In the genomic region with DNA sequence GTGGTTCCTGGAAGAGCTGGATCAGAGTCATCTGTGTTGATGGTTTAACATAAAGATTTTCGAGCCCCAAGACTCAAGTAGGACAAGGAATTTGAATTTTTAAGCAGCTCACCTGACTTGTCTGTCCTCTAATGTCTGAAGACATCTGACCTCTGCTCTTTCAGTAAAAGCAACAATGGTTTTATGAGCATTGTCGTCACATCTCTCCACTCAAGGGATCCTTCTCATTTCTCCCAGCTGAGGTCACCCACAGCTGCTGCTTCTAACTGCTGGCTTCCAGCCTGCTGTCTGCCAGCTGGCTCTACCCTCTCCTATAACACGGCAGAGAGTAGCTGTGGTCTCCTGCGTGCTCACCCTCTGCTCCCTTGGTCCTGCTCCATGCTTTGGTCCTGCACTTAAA, we compare ENCODE assay signal across 9 cellular contexts. TPM values are rescaled to one million over a fixed set of nuclear protein-coding genes. Genes with fewer than 3 reads are reported as not detected.
DNase-seq lines count a peak whose midpoint lies in the region; ATAC-seq, FAIRE-seq and TF ChIP-seq lines count a peak whose summit lies in the region.
"Had no signal": no experiment of that assay in that cellular context is flagged by ENCODE, and none has a peak within 500 bp of the region (broad histone marks: within the 10 kb centered on the region; RNA-seq: fewer than 3 reads in every experiment).

No MANE protein-coding gene starts in this region.

- intact Hi-C loops in Calu3 (cut with micrococcal nuclease; ENCODE audit: unreplicated experiment) (loop anchor here (1.0 to 10.0 kb wide), 5 partner anchors 67 to 519 kb away; no protein-coding TSS in a partner anchor), OCI-LY7 (cut with micrococcal nuclease; ENCODE audit: unreplicated experiment) (loop anchor here (10.0 kb wide), 1 partner anchor 109 kb away; no protein-coding TSS in a partner anchor)

- peak overlapping the region; percentile 65 for H3K9ac ChIP-seq in astrocyte (ENCODE audit: low read length)

- no peaks in the 10 kb centered on the region for H3K36me3 Mint-ChIP-seq in Calu3 (ENCODE audit: insufficient read depth, unreplicated experiment)
- peaks cover 7% of the 10 kb centered on the region for H3K36me3 Mint-ChIP-seq in astrocyte (ENCODE audit: low read depth, unreplicated experiment)

- peak; percentile 98 for FAIRE-seq in astrocyte (lab: Jason Lieb, UNC)
- FAIRE-seq: colon had no signal

- ATAC-seq in GM21515 (IDR thresholded peaks at IDR 0.05; ENCODE audit: unreplicated experiment), result no peak
- ATAC-seq in GM18505 (IDR thresholded peaks at IDR 0.05; ENCODE audit: unreplicated experiment), result no peak

- DNase-seq in Calu3, result no peak
- peak; percentile 92 for DNase-seq in NCI-H1694 (lab: John Stamatoyannopoulos, UW)
- DNase-seq in astrocyte (ENCODE audit: low read depth), result peak; percentile 98
- DNase-seq in kidney tubule cell (ENCODE audit: low spot score), result peak; percentile 92
- DNase-seq in OCI-LY7 (ENCODE audit: low spot score), result no peak
- no peak for DNase-seq in T-helper 1 cell

- H3K9me2 ChIP-seq in OCI-LY7 (ENCODE audit: insufficient read depth, low read length), result no peaks in the 10 kb centered on the region

- no peaks in the 10 kb centered on the region for H3K79me2 ChIP-seq in astrocyte (ENCODE audit: insufficient read depth, low read length)
- no peaks in the 10 kb centered on the region for H3K79me2 ChIP-seq in OCI-LY7 (ENCODE audit: insufficient read depth, low read depth, low read length)

- no peaks in the 10 kb centered on the region for H3K27me3 ChIP-seq in astrocyte (ENCODE audit: insufficient read depth, low read length)

- TF ChIP-seq CTCF in Calu3 (IDR thresholded peaks at IDR 0.05; ENCODE audit: unreplicated experiment), result no peak
- TF ChIP-seq CTCF in astrocyte (IDR thresholded peaks at IDR 0.05; ENCODE audit: insufficient read depth, low read depth, low read length), result no peak
- no peak for TF ChIP-seq CTCF in OCI-LY7 (conservative IDR thresholded peaks at IDR 0.05; ENCODE audit: low read length)

- H3K4me2 ChIP-seq in astrocyte (ENCODE audit: low read length) (peak overlapping the region; percentile 62), OCI-LY7 (ENCODE audit: low read length) (no peak overlapping the region)

- H3K4me3 Mint-ChIP-seq in Calu3 (ENCODE audit: low read depth, unreplicated experiment), result no peak overlapping the region
- peak overlapping the region; percentile 18 for H3K4me3 Mint-ChIP-seq in astrocyte (ENCODE audit: unreplicated experiment)

- TF ChIP-seq POLR2A in GM18505 (IDR thresholded peaks at IDR 0.05; ENCODE audit: borderline replicate concordance, extremely low read depth, insufficient read depth, insufficient read length), result no peak

- POLR2A ChIA-PET in OCI-LY7 (lab: Charles Lee), result no interaction called here

- H3K4me3 ChIP-seq in astrocyte (ENCODE audit: insufficient read depth, low read depth, low read length), result no peak overlapping the region
- H3K4me3 ChIP-seq in OCI-LY7 (ENCODE audit: low read depth, low read length, poor library complexity, severe bottlenecking), result no peak overlapping the region

- H3K27me3 Mint-ChIP-seq in Calu3 (ENCODE audit: unreplicated experiment), result no peaks in the 10 kb centered on the region
- no peaks in the 10 kb centered on the region for H3K27me3 Mint-ChIP-seq in astrocyte (ENCODE audit: low read depth, unreplicated experiment)

- BruUV-seq in Calu3 (replicated peaks; lab: Mats Ljungman, UMichigan), result no TSS peak
- BruUV-seq in OCI-LY7 (replicated peaks; lab: Mats Ljungman, UMichigan), result no TSS peak

- no peaks in the 10 kb centered on the region for H3K9me3 Mint-ChIP-seq in Calu3 (ENCODE audit: low read depth, unreplicated experiment)
- peaks cover 5% of the 10 kb centered on the region for H3K9me3 Mint-ChIP-seq in astrocyte (ENCODE audit: unreplicated experiment)

- H4K20me1 ChIP-seq in astrocyte (ENCODE audit: insufficient read depth, low read length) (no peaks in the 10 kb centered on the region), OCI-LY7 (ENCODE audit: insufficient read depth, low read length) (no peaks in the 10 kb centered on the region)

- H3K36me3 ChIP-seq in astrocyte (ENCODE audit: insufficient read depth, low read length) (no peaks in the 10 kb centered on the region), OCI-LY7 (ENCODE audit: insufficient read depth, low read length) (no peaks in the 10 kb centered on the region)

- H3K27ac Mint-ChIP-seq in Calu3 (ENCODE audit: unreplicated experiment) (peak overlapping the region; percentile 13), astrocyte (ENCODE audit: unreplicated experiment) (peak overlapping the region; percentile 96)

- H3K4me1 Mint-ChIP-seq in Calu3 (ENCODE audit: low read depth, unreplicated experiment) (peaks cover 44% of the 10 kb centered on the region), astrocyte (ENCODE audit: low read depth, unreplicated experiment) (peaks cover 28% of the 10 kb centered on the region)

- H3K9me3 ChIP-seq in astrocyte (ENCODE audit: insufficient read depth, low read depth, low read length) (no peaks in the 10 kb centered on the region), OCI-LY7 (ENCODE audit: low read length) (no peaks in the 10 kb centered on the region)

- CTCF ChIA-PET in Calu3 (lab: Charles Lee) (interaction anchor here (1.1 to 2.2 kb wide), 7 partner anchors 54 to 309 kb away, joined by 3 to 36 read pairs (median 9); no protein-coding TSS in a partner anchor), OCI-LY7 (lab: Charles Lee; ENCODE audit: unreplicated experiment) (no interaction called here)

- no peak overlapping the region for H2AFZ ChIP-seq in astrocyte (ENCODE audit: low read depth, low read length)
- no peak overlapping the region for H2AFZ ChIP-seq in OCI-LY7 (ENCODE audit: low read length)

- peaks cover 28% of the 10 kb centered on the region for H3K4me1 ChIP-seq in astrocyte (ENCODE audit: insufficient read depth, low read length)
- H3K4me1 ChIP-seq in OCI-LY7 (ENCODE audit: insufficient read depth, low read length, poor library complexity, severe bottlenecking), result no peaks in the 10 kb centered on the region

- H3K27ac ChIP-seq in astrocyte (ENCODE audit: low read depth, low read length) (peak overlapping the region; percentile 80), OCI-LY7 (ENCODE audit: low read depth, low read length, poor library complexity, severe bottlenecking) (no peak overlapping the region)

RNA-seq across cellular contexts. Expression of gene HDAC2, which starts 24.7 kb away (rescaled TPM):
- total RNA-seq in Calu3 (2022) (170 and 176 TPM in 2 replicates), astrocyte (173 and 179 TPM in 2 replicates), OCI-LY7 (2022) (121 and 141 TPM in 2 replicates)
- 37.3 and 40.5 TPM in 2 replicates for total RNA-seq in OCI-LY7 (2014; rRNA removed; shearing (Covaris generic))

Comparison
In these comparisons a context has a peak if more than half of its experiments do, and no peak if none do; other contexts are left out.
1. DNase-seq: peak in NCI-H1694 (single experiment), astrocyte (single experiment) and kidney tubule cell (single experiment); none in Calu3 (single experiment), OCI-LY7 (single experiment) and T-helper 1 cell (0 of 5).